In genomic region chrX:107155621-107156430, GRCh38 we compare ENCODE assay signal across 10 cellular contexts. TPM values are rescaled to one million over a fixed set of nuclear protein-coding genes. Genes with fewer than 3 reads are reported as not detected.
A peak's percentile ranks its signal among the peaks of the same experiment; 100 is the strongest.
DNase-seq lines count a peak whose midpoint lies in the region; ATAC-seq and TF ChIP-seq lines count a peak whose summit lies in the region.
"Not testable (repeated sequence)": the region's sequence is repeated elsewhere in the genome, so short reads cannot be mapped to it uniquely, and the experiment has no call there.
"Had no signal": no experiment of that assay in that cellular context is flagged by ENCODE, and none has a peak within 500 bp of the region (broad histone marks: within the 10 kb centered on the region; RNA-seq: fewer than 3 reads in every experiment).

No MANE protein-coding gene starts in this region.

- H3K9me3 ChIP-seq in CD8-positive, alpha-beta T cell (ENCODE audit: low read length); Loucy (ENCODE audit: insufficient read depth, low read depth, low read length): not testable (repeated sequence)

- H3K27ac Mint-ChIP-seq in CD8-positive, alpha-beta T cell, result peak overlapping the region; percentile 55
- H3K27ac Mint-ChIP-seq in activated CD4-positive, alpha-beta T cell treated with anti-CD3 and anti-CD28 coated beads, Interleukin-2, amount 10 ng/mL, durations not matched to agents 7 days and 5 days, result peak overlapping the region; percentile 72
- not testable (repeated sequence) for H3K27ac Mint-ChIP-seq in activated naive CD8-positive, alpha-beta T cell treated with anti-CD3 and anti-CD28 coated beads, Interleukin-2, amount 10 ng/mL, durations not matched to agents 7 days and 5 days; naive B cell; stimulated activated effector memory CD8-positive, alpha-beta T cell treated with anti-CD3 and anti-CD28 coated beads, Interleukin-12 subunit alpha, Interleukin-12 subunit beta, amount 100 ng/mL, for 72 hours
- H3K27ac Mint-ChIP-seq in effector memory CD8-positive, alpha-beta T cell, result peak overlapping the region in 1 of 2 donors; percentile 32

- CTCF ChIA-PET in CD8-positive, alpha-beta T cell (lab: Charles Lee), result interaction anchor here (0.8 kb wide), 1 partner anchor 21 kb away, joined by 3 read pairs; no protein-coding TSS in a partner anchor
- CTCF ChIA-PET in activated CD4-positive, alpha-beta T cell treated with anti-CD3 and anti-CD28 coated beads, Interleukin-2, amount 10 ng/mL, durations not matched to agents 7 days and 5 days (lab: Charles Lee), result not testable (repeated sequence)

- H3K4me3 ChIP-seq in CD8-positive, alpha-beta T cell (ENCODE audit: low read depth, low read length), result not testable (repeated sequence)
- H3K4me3 ChIP-seq in Loucy (ENCODE audit: low read length, poor library complexity, severe bottlenecking) (peak overlapping the region; percentile 44), iPS-11a (ENCODE audit: low read depth, low read length) (peak overlapping the region; percentile 8)

- not testable (repeated sequence) for DNase-seq in CD8-positive, alpha-beta T cell; activated CD4-positive, alpha-beta T cell treated with anti-CD3 and anti-CD28 coated beads, Interleukin-2, amount 10 ng/mL, durations not matched to agents 7 days and 5 days; effector memory CD8-positive, alpha-beta T cell; naive B cell; stimulated activated effector memory CD8-positive, alpha-beta T cell treated with anti-CD3 and anti-CD28 coated beads, Interleukin-12 subunit alpha, Interleukin-12 subunit beta, amount 100 ng/mL, for 72 hours (ENCODE audit: low spot score in 2 of 2)
- DNase-seq in activated naive CD8-positive, alpha-beta T cell treated with anti-CD3 and anti-CD28 coated beads, Interleukin-2, amount 10 ng/mL, durations not matched to agents 7 days and 5 days, result peak; percentile 22

- not testable (repeated sequence) for H3K36me3 Mint-ChIP-seq in CD8-positive, alpha-beta T cell; activated CD4-positive, alpha-beta T cell treated with anti-CD3 and anti-CD28 coated beads, Interleukin-2, amount 10 ng/mL, durations not matched to agents 7 days and 5 days (ENCODE audit: low read depth); activated naive CD8-positive, alpha-beta T cell treated with anti-CD3 and anti-CD28 coated beads, Interleukin-2, amount 10 ng/mL, durations not matched to agents 7 days and 5 days; effector memory CD8-positive, alpha-beta T cell (ENCODE audit: insufficient read depth); naive B cell; stimulated activated effector memory CD8-positive, alpha-beta T cell treated with anti-CD3 and anti-CD28 coated beads, Interleukin-12 subunit alpha, Interleukin-12 subunit beta, amount 100 ng/mL, for 72 hours

- H2AFZ ChIP-seq in Loucy (ENCODE audit: low read length), result peak overlapping the region; percentile 52; the same call in 1 of the 2 replicates

- not testable (repeated sequence) for H3K79me2 ChIP-seq in Loucy (ENCODE audit: insufficient read depth, low read length)

- peak overlapping the region; percentile 20 for H3K4me2 ChIP-seq in Loucy (ENCODE audit: low read depth, low read length, poor library complexity, severe bottlenecking)

- H3K36me3 ChIP-seq in CD8-positive, alpha-beta T cell (ENCODE audit: insufficient read depth, low read length); Loucy (ENCODE audit: insufficient read depth, low read length): not testable (repeated sequence)

- H3K27me3 ChIP-seq in CD8-positive, alpha-beta T cell (ENCODE audit: insufficient read depth, low read length); Loucy (ENCODE audit: insufficient read depth, low read length, poor library complexity, severe bottlenecking): not testable (repeated sequence)

- not testable (repeated sequence) for H3K27me3 Mint-ChIP-seq in CD8-positive, alpha-beta T cell (ENCODE audit: low read depth); activated CD4-positive, alpha-beta T cell treated with anti-CD3 and anti-CD28 coated beads, Interleukin-2, amount 10 ng/mL, durations not matched to agents 7 days and 5 days; activated naive CD8-positive, alpha-beta T cell treated with anti-CD3 and anti-CD28 coated beads, Interleukin-2, amount 10 ng/mL, durations not matched to agents 7 days and 5 days; effector memory CD8-positive, alpha-beta T cell; naive B cell

- POLR2A ChIA-PET in CD8-positive, alpha-beta T cell (lab: Charles Lee); activated CD4-positive, alpha-beta T cell treated with anti-CD3 and anti-CD28 coated beads, Interleukin-2, amount 10 ng/mL, durations not matched to agents 7 days and 5 days (lab: Charles Lee): not testable (repeated sequence)
- POLR2A ChIA-PET in activated naive CD8-positive, alpha-beta T cell treated with anti-CD3 and anti-CD28 coated beads, Interleukin-2, amount 10 ng/mL, durations not matched to agents 7 days and 5 days (lab: Charles Lee), result interaction anchor here (1.4 kb wide), 1 partner anchor 20 kb away, joined by 3 read pairs; no protein-coding TSS in a partner anchor

- H3K9me2 ChIP-seq in Loucy (replicated peaks; ENCODE audit: low read depth, low read length), result not testable (repeated sequence)

- H3K4me1 Mint-ChIP-seq in CD8-positive, alpha-beta T cell (ENCODE audit: low read depth); activated CD4-positive, alpha-beta T cell treated with anti-CD3 and anti-CD28 coated beads, Interleukin-2, amount 10 ng/mL, durations not matched to agents 7 days and 5 days; activated naive CD8-positive, alpha-beta T cell treated with anti-CD3 and anti-CD28 coated beads, Interleukin-2, amount 10 ng/mL, durations not matched to agents 7 days and 5 days; effector memory CD8-positive, alpha-beta T cell (ENCODE audit: low read depth in 2 of 2); naive B cell; stimulated activated effector memory CD8-positive, alpha-beta T cell treated with anti-CD3 and anti-CD28 coated beads, Interleukin-12 subunit alpha, Interleukin-12 subunit beta, amount 100 ng/mL, for 72 hours: not testable (repeated sequence)

- H3K9me3 Mint-ChIP-seq in CD8-positive, alpha-beta T cell; activated CD4-positive, alpha-beta T cell treated with anti-CD3 and anti-CD28 coated beads, Interleukin-2, amount 10 ng/mL, durations not matched to agents 7 days and 5 days; activated naive CD8-positive, alpha-beta T cell treated with anti-CD3 and anti-CD28 coated beads, Interleukin-2, amount 10 ng/mL, durations not matched to agents 7 days and 5 days; effector memory CD8-positive, alpha-beta T cell; naive B cell; stimulated activated effector memory CD8-positive, alpha-beta T cell treated with anti-CD3 and anti-CD28 coated beads, Interleukin-12 subunit alpha, Interleukin-12 subunit beta, amount 100 ng/mL, for 72 hours: not testable (repeated sequence)

- TF ChIP-seq CTCF in CD8-positive, alpha-beta T cell (IDR thresholded peaks at IDR 0.05); Loucy (conservative IDR thresholded peaks at IDR 0.05; ENCODE audit: low read length): not testable (repeated sequence)

- intact Hi-C loops in CD8-positive, alpha-beta T cell (cut with DNase I, micrococcal nuclease), result not testable (repeated sequence)

- H3K4me3 Mint-ChIP-seq in CD8-positive, alpha-beta T cell, result peak overlapping the region; percentile 71
- H3K4me3 Mint-ChIP-seq in activated CD4-positive, alpha-beta T cell treated with anti-CD3 and anti-CD28 coated beads, Interleukin-2, amount 10 ng/mL, durations not matched to agents 7 days and 5 days, result peak overlapping the region; percentile 65
- peak overlapping the region; percentile 69 for H3K4me3 Mint-ChIP-seq in activated naive CD8-positive, alpha-beta T cell treated with anti-CD3 and anti-CD28 coated beads, Interleukin-2, amount 10 ng/mL, durations not matched to agents 7 days and 5 days
- peak overlapping the region; percentile 59 to 72 for H3K4me3 Mint-ChIP-seq in effector memory CD8-positive, alpha-beta T cell
- H3K4me3 Mint-ChIP-seq in naive B cell, result peak overlapping the region in 7 of 8 donors; percentile 15 to 67 (median 42)
- peak overlapping the region; percentile 59 for H3K4me3 Mint-ChIP-seq in stimulated activated effector memory CD8-positive, alpha-beta T cell treated with anti-CD3 and anti-CD28 coated beads, Interleukin-12 subunit alpha, Interleukin-12 subunit beta, amount 100 ng/mL, for 72 hours

- not testable (repeated sequence) for H4K20me1 ChIP-seq in Loucy (ENCODE audit: insufficient read depth, low read length, poor library complexity, severe bottlenecking)

- ATAC-seq in CD8-positive, alpha-beta T cell; effector memory CD8-positive, alpha-beta T cell (replicated peaks); naive B cell (ENCODE audit: low read depth in 2 of 2); stimulated activated effector memory CD8-positive, alpha-beta T cell treated with anti-CD3 and anti-CD28 coated beads, Interleukin-12 subunit alpha, Interleukin-12 subunit beta, amount 100 ng/mL, for 72 hours: not testable (repeated sequence)
- peak; percentile 10 for ATAC-seq in activated naive CD8-positive, alpha-beta T cell treated with anti-CD3 and anti-CD28 coated beads, Interleukin-2, amount 10 ng/mL, durations not matched to agents 7 days and 5 days (ENCODE audit: low read depth)

- H3K27ac ChIP-seq in CD8-positive, alpha-beta T cell (ENCODE audit: low read depth, low read length), result not testable (repeated sequence)

- H3F3A ChIP-seq in Loucy (ENCODE audit: low read depth), result not testable (repeated sequence)

- not testable (repeated sequence) for H3K9ac ChIP-seq in Loucy (ENCODE audit: low read depth, low read length, poor library complexity, severe bottlenecking)

- H3K4me1 ChIP-seq in CD8-positive, alpha-beta T cell (ENCODE audit: insufficient read depth, low read length); Loucy (ENCODE audit: insufficient read depth, low read length, poor library complexity, severe bottlenecking): not testable (repeated sequence)

RNA-seq across cellular contexts. Expression of gene RBM41, which starts 37.2 kb away (rescaled TPM):
- total RNA-seq in CD8-positive, alpha-beta T cell, result 1 to 10 TPM; 6.9 to 7.8 TPM
- total RNA-seq in activated CD4-positive, alpha-beta T cell treated with anti-CD3 and anti-CD28 coated beads, Interleukin-2, amount 10 ng/mL, durations not matched to agents 7 days and 5 days, result 10 to 100 TPM; 12.8 to 14.5 TPM
- total RNA-seq in activated naive CD8-positive, alpha-beta T cell treated with anti-CD3 and anti-CD28 coated beads, Interleukin-2, amount 10 ng/mL, durations not matched to agents 7 days and 5 days, result 10 to 100 TPM; 19.2 to 19.7 TPM
- polyA plus RNA-seq in naive B cell (ENCODE audit: low read depth in 6 of 6), result 10 to 100 TPM; 11.7 to 27.2 (median 13.2) TPM

RNA-seq across cellular contexts. Expression of gene NUP62CL, which starts 50.4 kb away (rescaled TPM):
- total RNA-seq in CD8-positive, alpha-beta T cell, result under 1 TPM; 0.65 to 0.75 TPM
- total RNA-seq in activated CD4-positive, alpha-beta T cell treated with anti-CD3 and anti-CD28 coated beads, Interleukin-2, amount 10 ng/mL, durations not matched to agents 7 days and 5 days, result 1 to 10 TPM; 1.9 to 3.1 TPM
- total RNA-seq in activated naive CD8-positive, alpha-beta T cell treated with anti-CD3 and anti-CD28 coated beads, Interleukin-2, amount 10 ng/mL, durations not matched to agents 7 days and 5 days, result 1 to 10 TPM; 1.8 to 3.5 TPM
- polyA plus RNA-seq in naive B cell (ENCODE audit: low read depth in 6 of 6), result 1 to 10 TPM in 4 of 6 donors, under 1 TPM in 1, not detected in 1; 0.86 to 4.5 (median 1.8) TPM

RNA-seq across cellular contexts. Expression of gene DNAAF6, which starts 50.6 kb away (rescaled TPM):
- not detected for total RNA-seq in CD8-positive, alpha-beta T cell
- total RNA-seq in activated CD4-positive, alpha-beta T cell treated with anti-CD3 and anti-CD28 coated beads, Interleukin-2, amount 10 ng/mL, durations not matched to agents 7 days and 5 days, result not detected
- not detected for total RNA-seq in activated naive CD8-positive, alpha-beta T cell treated with anti-CD3 and anti-CD28 coated beads, Interleukin-2, amount 10 ng/mL, durations not matched to agents 7 days and 5 days
- polyA plus RNA-seq in naive B cell (ENCODE audit: low read depth in 6 of 6), result not detected
- total RNA-seq: adrenal gland, urinary bladder had no signal
- polyA plus RNA-seq: adrenal gland, urinary bladder had no signal
